17 cellular contexts compared by ENCODE assay signal in genomic region chr19:14565298-14565679, GRCh38. TPM values are rescaled to one million over a fixed set of nuclear protein-coding genes. Genes with fewer than 3 reads are reported as not detected.
"Had no signal": no experiment of that assay in that cellular context is flagged by ENCODE, and none has a peak within 500 bp of the region (broad histone marks: within the 10 kb centered on the region; RNA-seq: fewer than 3 reads in every experiment).

No MANE protein-coding gene starts in this region.

- H3K27me3 ChIP-seq: sigmoid colon had no signal

- H3K4me3 Mint-ChIP-seq: activated B cell treated with CpG ODN at 0.5 μM for 24 hours; activated CD4-positive, alpha-beta T cell treated with anti-CD3 and anti-CD28 coated beads, Interleukin-2, amount 10 ng/mL, durations not matched to agents 24 days and 14 days; activated naive CD4-positive, alpha-beta T cell treated with anti-CD3 and anti-CD28 coated beads, Interleukin-2, amount 10 ng/mL, durations not matched to agents 7 days and 5 days; naive thymus-derived CD4-positive, alpha-beta T cell had no signal

- H3K27ac ChIP-seq: prostate gland, sigmoid colon had no signal

- H3K4me3 ChIP-seq: lung, prostate gland, sigmoid colon had no signal

- H3K9me3 ChIP-seq: prostate gland, sigmoid colon had no signal

- H3K27ac Mint-ChIP-seq: activated B cell treated with CpG ODN at 0.5 μM for 24 hours; activated CD4-positive, alpha-beta T cell treated with anti-CD3 and anti-CD28 coated beads, Interleukin-2, amount 10 ng/mL, durations not matched to agents 24 days and 14 days; activated naive CD4-positive, alpha-beta T cell treated with anti-CD3 and anti-CD28 coated beads, Interleukin-2, amount 10 ng/mL, durations not matched to agents 7 days and 5 days; activated T-helper 2 cell treated with anti-CD3 and anti-CD28 coated beads, Interferon-gamma antibody, Interleukin-2, Interleukin-4, amounts not matched to agents 10 μg/mL and 5 μg/mL and 100 μg/mL, durations not matched to agents 14 hours and 24 hours and 36 hours had no signal

- H3K9me3 Mint-ChIP-seq: activated B cell treated with CpG ODN at 0.5 μM for 24 hours; activated CD4-positive, alpha-beta T cell treated with anti-CD3 and anti-CD28 coated beads, Interleukin-2, amount 10 ng/mL, durations not matched to agents 24 days and 14 days; activated naive CD4-positive, alpha-beta T cell treated with anti-CD3 and anti-CD28 coated beads, Interleukin-2, amount 10 ng/mL, durations not matched to agents 7 days and 5 days; activated T-helper 2 cell treated with anti-CD3 and anti-CD28 coated beads, Interferon-gamma antibody, Interleukin-2, Interleukin-4, amounts not matched to agents 10 μg/mL and 5 μg/mL and 100 μg/mL, durations not matched to agents 14 hours and 24 hours and 36 hours; naive thymus-derived CD4-positive, alpha-beta T cell had no signal

- ATAC-seq: left cardiac atrium; naive thymus-derived CD4-positive, alpha-beta T cell had no signal

- DNase-seq: activated B cell treated with CpG ODN at 0.5 μM for 24 hours; activated CD4-positive, alpha-beta T cell treated with anti-CD3 and anti-CD28 coated beads, Interleukin-2, amount 10 ng/mL, durations not matched to agents 24 days and 14 days; activated CD8-positive, alpha-beta memory T cell treated with anti-CD3 and anti-CD28 coated beads for 24 hours; activated naive CD4-positive, alpha-beta T cell treated with anti-CD3 and anti-CD28 coated beads, Interleukin-2, amount 10 ng/mL, durations not matched to agents 7 days and 5 days; cortex of kidney; effector memory CD4-positive, alpha-beta T cell; left cardiac atrium; naive thymus-derived CD4-positive, alpha-beta T cell; sigmoid colon; stimulated activated CD4-positive, alpha-beta T cell treated with anti-CD3 and anti-CD28 coated beads, Interleukin-2, amount 100 ng/mL, for 24 hours; stimulated activated naive CD4-positive, alpha-beta T cell treated with Interleukin-2 at 50 U/mL for 16 hours; trophoblast cell had no signal

- H3K36me3 ChIP-seq: prostate gland had no signal

- H3K27me3 Mint-ChIP-seq: activated B cell treated with CpG ODN at 0.5 μM for 24 hours; activated CD4-positive, alpha-beta T cell treated with anti-CD3 and anti-CD28 coated beads, Interleukin-2, amount 10 ng/mL, durations not matched to agents 24 days and 14 days; activated naive CD4-positive, alpha-beta T cell treated with anti-CD3 and anti-CD28 coated beads, Interleukin-2, amount 10 ng/mL, durations not matched to agents 7 days and 5 days; naive thymus-derived CD4-positive, alpha-beta T cell had no signal

- FAIRE-seq: TTC549 had no signal

RNA-seq across cellular contexts. Expression of gene CLEC17A, which starts 17.6 kb away (rescaled TPM):
- total RNA-seq: activated CD4-positive, alpha-beta T cell treated with anti-CD3 and anti-CD28 coated beads, Interleukin-2, amount 10 ng/mL, durations not matched to agents 24 days and 14 days; cardiac septum; left cardiac atrium; sigmoid colon had no signal
